ENCODE assay signal across 8 cellular contexts in the genomic region with DNA sequence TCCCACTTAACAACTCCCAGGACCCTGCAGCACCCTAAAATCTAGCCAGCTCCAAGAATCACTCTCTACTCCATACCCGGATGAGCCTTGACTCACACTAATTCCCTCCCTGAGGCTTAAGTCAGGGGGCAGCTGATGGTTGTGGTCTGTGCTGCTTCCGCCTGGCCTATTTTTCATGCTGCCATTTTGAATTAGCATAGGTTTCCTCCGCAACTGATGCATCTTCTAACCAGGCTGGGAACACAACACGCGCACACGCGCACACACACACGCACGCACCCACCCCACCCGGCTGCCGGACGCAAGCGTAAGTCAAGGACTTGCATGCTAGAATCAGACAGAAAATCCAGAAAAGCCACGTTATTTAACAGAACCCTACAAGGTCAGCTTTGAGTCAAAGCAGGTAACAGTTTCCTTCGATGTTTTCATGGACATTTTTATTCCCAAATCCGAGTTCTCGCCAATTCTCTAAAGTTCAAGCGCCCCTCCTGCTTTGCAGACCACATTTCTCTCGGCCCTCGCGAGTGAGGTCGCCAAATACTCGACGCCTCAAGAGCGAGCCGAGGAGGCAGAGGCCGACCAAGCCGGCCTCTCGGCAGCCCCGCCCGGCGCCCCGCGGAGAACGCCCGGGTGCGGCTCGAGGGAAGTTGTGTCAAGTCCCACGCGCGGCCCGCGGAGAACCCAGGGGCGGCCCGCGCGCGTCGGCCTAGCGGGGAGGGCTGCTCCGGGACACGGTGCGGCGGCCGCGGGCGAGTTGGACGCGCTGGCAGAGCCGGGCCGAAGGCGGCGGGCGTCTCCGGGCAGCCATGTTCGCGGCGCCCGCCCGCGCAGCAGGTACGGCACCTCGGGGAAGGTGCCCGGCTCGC. TPM values are rescaled to one million over a fixed set of nuclear protein-coding genes. Genes with fewer than 3 reads are reported as not detected.
A peak's percentile ranks its signal among the peaks of the same experiment; 100 is the strongest.
DNase-seq lines count a peak whose midpoint lies in the region; ATAC-seq and TF ChIP-seq lines count a peak whose summit lies in the region.

No MANE protein-coding gene starts in this region.

- CTCF ChIA-PET in naive thymus-derived CD4-positive, alpha-beta T cell (lab: Charles Lee) = no interaction called here

- peak overlapping the region in 5 of 9 donors; percentile 3 to 72 (median 44) for H3K27ac Mint-ChIP-seq in naive thymus-derived CD4-positive, alpha-beta T cell

- H3K27me3 Mint-ChIP-seq in naive thymus-derived CD4-positive, alpha-beta T cell = peaks cover 43 to 69% (median 57%) of the 10 kb centered on the region in 5 donors

- in situ Hi-C loops in ACHN (cut with HindIII; ENCODE audit: low pct_ligation_motif_present, low pct_unique_long_range_greater_than_20kb, low sequenced_read_pairs) = no loop called here

- H3K9me3 Mint-ChIP-seq in naive thymus-derived CD4-positive, alpha-beta T cell = peaks cover 0 to 20% (median 8%) of the 10 kb centered on the region in 11 donors

- H3K27ac ChIP-seq in naive thymus-derived CD4-positive, alpha-beta T cell (ENCODE audit: low read depth, low read length) = peak overlapping the region; percentile 54
- H3K27ac ChIP-seq in upper lobe of left lung = peak overlapping the region; percentile 84 to 88 (median 87)

- peak in 1 of 4 donors; percentile 46 for TF ChIP-seq POLR2A in upper lobe of left lung (IDR thresholded peaks at IDR 0.05)

- WGBS in upper lobe of left lung, 2 donors = 17 to 21% methylated on average over 29 to 36 of the region's 75 CpGs

- H3K9me3 ChIP-seq in naive thymus-derived CD4-positive, alpha-beta T cell (ENCODE audit: control insufficient read depth in 2 of 3, low read length in 3 of 3) = peaks cover 0 to 4% (median 0%) of the 10 kb centered on the region in 3 experiments
- H3K9me3 ChIP-seq in upper lobe of left lung = peaks cover 6 to 10% (median 9%) of the 10 kb centered on the region in 4 donors

- H3K36me3 Mint-ChIP-seq in naive thymus-derived CD4-positive, alpha-beta T cell = peaks cover 0 to 10% (median 3%) of the 10 kb centered on the region in 5 donors

- H3K4me1 ChIP-seq in naive thymus-derived CD4-positive, alpha-beta T cell (ENCODE audit: control insufficient read depth in 2 of 2, insufficient read depth in 2 of 2, low read length in 2 of 2) = no peaks in the 10 kb centered on the region
- H3K4me1 ChIP-seq in upper lobe of left lung = peaks cover 4 to 32% (median 7%) of the 10 kb centered on the region in 4 donors

- POLR2A ChIA-PET in naive thymus-derived CD4-positive, alpha-beta T cell (lab: Charles Lee) = no interaction called here

- peaks cover 0 to 7% of the 10 kb centered on the region in 2 donors for H3K27me3 ChIP-seq in naive thymus-derived CD4-positive, alpha-beta T cell (ENCODE audit: control insufficient read depth in 2 of 2, insufficient read depth in 2 of 2, low read length in 2 of 2)
- peaks cover 0 to 6% (median 0%) of the 10 kb centered on the region in 4 donors for H3K27me3 ChIP-seq in upper lobe of left lung

- peaks cover 0 to 3% (median 0%) of the 10 kb centered on the region in 3 experiments for H3K36me3 ChIP-seq in naive thymus-derived CD4-positive, alpha-beta T cell (ENCODE audit: control insufficient read depth in 2 of 3, insufficient read depth in 3 of 3, low read length in 3 of 3)
- no peaks in the 10 kb centered on the region for H3K36me3 ChIP-seq in upper lobe of left lung

- peaks cover 6 to 15% (median 7%) of the 10 kb centered on the region in 7 donors for H3K4me1 Mint-ChIP-seq in naive thymus-derived CD4-positive, alpha-beta T cell

- no peak for TF ChIP-seq EP300 in upper lobe of left lung (IDR thresholded peaks at IDR 0.05)

- peak; percentile 92 for DNase-seq in ACHN
- DNase-seq in NCI-H524 treated with DMSO at 0.1 percent for 48 hours (lab: John Stamatoyannopoulos, UW) = peak; percentile 33
- DNase-seq in activated gamma-delta T cell (lab: John Stamatoyannopoulos, UW) = peak; percentile 23
- DNase-seq in fibroblast of villous mesenchyme (ENCODE audit: low read depth) = peak; percentile 75
- peak in 8 of 9 donors; percentile 2 to 36 (median 21) for DNase-seq in naive thymus-derived CD4-positive, alpha-beta T cell
- peak; percentile 59 to 93 for DNase-seq in upper lobe of left lung

- H3K4me3 Mint-ChIP-seq in naive thymus-derived CD4-positive, alpha-beta T cell = peak overlapping the region; percentile 68 to 85 (median 80)

- TF ChIP-seq CTCF in fibroblast of villous mesenchyme (IDR thresholded peaks at IDR 0.05; ENCODE audit: insufficient read depth, low read depth, low read length) = no peak
- no peak for TF ChIP-seq CTCF in upper lobe of left lung (IDR thresholded peaks at IDR 0.05)

- ATAC-seq in GM18511 (IDR thresholded peaks at IDR 0.05; ENCODE audit: unreplicated experiment) = peak; percentile 40
- peak; percentile 31 for ATAC-seq in HG02970 (IDR thresholded peaks at IDR 0.05; ENCODE audit: low FRiP score, unreplicated experiment)
- ATAC-seq in naive thymus-derived CD4-positive, alpha-beta T cell = peak; percentile 62
- ATAC-seq in upper lobe of left lung (ENCODE audit: low FRiP score in 2 of 2) = peak; percentile 32 to 81

- intact Hi-C loops in naive thymus-derived CD4-positive, alpha-beta T cell (cut with micrococcal nuclease) = loop anchor here (2.0 to 5.0 kb wide), 2 partner anchors 38 to 39 kb away; a partner anchor contains a TSS

- peak overlapping the region; percentile 89 for H3K4me3 ChIP-seq in fibroblast of villous mesenchyme (ENCODE audit: low read depth, low read length)
- peak overlapping the region; percentile 52 for H3K4me3 ChIP-seq in naive thymus-derived CD4-positive, alpha-beta T cell (ENCODE audit: low read length)
- peak overlapping the region; percentile 72 to 86 (median 79) for H3K4me3 ChIP-seq in upper lobe of left lung

RNA-seq across cellular contexts. Expression of a gene that starts 1.0 kb away (rescaled TPM):
- total RNA-seq in fibroblast of villous mesenchyme = 74.4 and 113 TPM in 2 replicates
- 1 to 10 TPM; 2.2 to 8.7 (median 2.5) TPM for total RNA-seq in naive thymus-derived CD4-positive, alpha-beta T cell
- polyA plus RNA-seq in naive thymus-derived CD4-positive, alpha-beta T cell = 1 to 10 TPM; 1.6 to 1.8 TPM
- 10 to 100 TPM; 13.3 to 45.5 (median 30.5) TPM for total RNA-seq in upper lobe of left lung

RNA-seq across cellular contexts. Expression of a gene that starts 37.9 kb away (rescaled TPM):
- total RNA-seq in fibroblast of villous mesenchyme = 47.0 and 66.9 TPM in 2 replicates
- 1 to 10 TPM; 4.0 to 6.5 (median 5.3) TPM for total RNA-seq in naive thymus-derived CD4-positive, alpha-beta T cell
- 1 to 10 TPM; 1.6 TPM for polyA plus RNA-seq in naive thymus-derived CD4-positive, alpha-beta T cell
- 10 to 100 TPM in 3 of 6 donors, 1 to 10 TPM in 3; 4.2 to 13.7 (median 9.5) TPM for total RNA-seq in upper lobe of left lung

RNA-seq across cellular contexts. Expression of a gene that starts 39.6 kb away (rescaled TPM):
- total RNA-seq in fibroblast of villous mesenchyme (12.6 and 17.7 TPM in 2 replicates), upper lobe of left lung (10 to 100 TPM in 3 of 6 donors, 1 to 10 TPM in 3; 5.8 to 22.0 (median 10.8) TPM)
- 10 to 100 TPM in 2 of 5 experiments, 1 to 10 TPM in 3; 7.3 to 14.1 (median 9.3) TPM for total RNA-seq in naive thymus-derived CD4-positive, alpha-beta T cell
- 1 to 10 TPM; 3.3 to 3.5 TPM for polyA plus RNA-seq in naive thymus-derived CD4-positive, alpha-beta T cell

Comparison
In these comparisons a context has a peak if more than half of its experiments do, and no peak if none do; other contexts are left out.
1. Peak in every context shown above with its lines: DNase-seq, ATAC-seq, H3K4me3 ChIP-seq and H3K27ac ChIP-seq.
2. DNase-seq: peak in every context shown above with its lines; median percentile 92 in ACHN; 76 in upper lobe of left lung; 75 in fibroblast of villous mesenchyme; 33 in NCI-H524 treated with DMSO at 0.1 percent for 48 hours; 23 in activated gamma-delta T cell; 21 in naive thymus-derived CD4-positive, alpha-beta T cell.